20 cellular contexts compared by ENCODE assay signal in genomic region chr1:113652773-113653172, GRCh38.
DNase-seq lines count a peak whose midpoint lies in the region; ATAC-seq, FAIRE-seq and TF ChIP-seq lines count a peak whose summit lies in the region.
"Had no signal": no experiment of that assay in that cellular context is flagged by ENCODE, and none has a peak within 500 bp of the region (broad histone marks: within the 10 kb centered on the region; RNA-seq: fewer than 3 reads in every experiment).

No MANE protein-coding gene starts in this region.

- no peak overlapping the region for H3K4me3 ChIP-seq in bronchial epithelial cell (ENCODE audit: low read depth, low read length)
- H3K4me3 ChIP-seq: A549, Peyer's patch had no signal

- peak; percentile 80 for FAIRE-seq in bronchial epithelial cell (lab: Jason Lieb, UNC)
- FAIRE-seq: A549, G401.6, GM12891 had no signal

- H3K36me3 ChIP-seq in bronchial epithelial cell (ENCODE audit: control insufficient read depth, insufficient read depth, low read length): no peaks in the 10 kb centered on the region

- peak; percentile 29 for DNase-seq in EL
- peak; percentile 44 for DNase-seq in HT1080 (ENCODE audit: low read depth)
- DNase-seq in bronchial epithelial cell (ENCODE audit: low read depth): peak; percentile 97
- peak; percentile 36 for DNase-seq in iris pigment epithelial cell (ENCODE audit: low read depth)
- no peak for DNase-seq in GM13976 (ENCODE audit: low spot score)
- no peak for DNase-seq in effector CD4-positive, alpha-beta T cell
- no peak for DNase-seq in amniotic stem cell (lab: John Stamatoyannopoulos, UW)
- DNase-seq: Caco-2, H7, KBM-7, NCI-H1105, NCI-H187 treated with DMSO at 0.1 percent for 48 hours, NCI-H2171, NCI-H774, Peyer's patch, SHP77 treated with DMSO at 0.1 percent for 48 hours had no signal

- TF ChIP-seq CTCF in bronchial epithelial cell (IDR thresholded peaks at IDR 0.05; ENCODE audit: insufficient read depth, low read length, severe bottlenecking) (no peak), GM13976 (IDR thresholded peaks at IDR 0.05; ENCODE audit: borderline replicate concordance, control extremely low read depth, extremely low read depth, insufficient read depth, missing control alignments) (no peak)

- no peaks in the 10 kb centered on the region for H3K27me3 ChIP-seq in bronchial epithelial cell (ENCODE audit: control insufficient read depth, insufficient read depth, low read length)
- H3K27me3 ChIP-seq: Peyer's patch had no signal

- in situ Hi-C loops in GM13976 (cut with MboI; ENCODE audit: low sequenced_read_pairs, unreplicated experiment): no loop called here

- no peak for ATAC-seq in GM21723 (IDR thresholded peaks at IDR 0.05; ENCODE audit: unreplicated experiment)
- ATAC-seq: A549 had no signal

Comparison
In these comparisons a context has a peak if more than half of its experiments do, and no peak if none do; other contexts are left out.
1. DNase-seq: peak in EL (single experiment), HT1080 (single experiment), bronchial epithelial cell (single experiment) and iris pigment epithelial cell (single experiment); none in GM13976 (single experiment), effector CD4-positive, alpha-beta T cell (single experiment) and amniotic stem cell (single experiment).